In the genomic region with DNA sequence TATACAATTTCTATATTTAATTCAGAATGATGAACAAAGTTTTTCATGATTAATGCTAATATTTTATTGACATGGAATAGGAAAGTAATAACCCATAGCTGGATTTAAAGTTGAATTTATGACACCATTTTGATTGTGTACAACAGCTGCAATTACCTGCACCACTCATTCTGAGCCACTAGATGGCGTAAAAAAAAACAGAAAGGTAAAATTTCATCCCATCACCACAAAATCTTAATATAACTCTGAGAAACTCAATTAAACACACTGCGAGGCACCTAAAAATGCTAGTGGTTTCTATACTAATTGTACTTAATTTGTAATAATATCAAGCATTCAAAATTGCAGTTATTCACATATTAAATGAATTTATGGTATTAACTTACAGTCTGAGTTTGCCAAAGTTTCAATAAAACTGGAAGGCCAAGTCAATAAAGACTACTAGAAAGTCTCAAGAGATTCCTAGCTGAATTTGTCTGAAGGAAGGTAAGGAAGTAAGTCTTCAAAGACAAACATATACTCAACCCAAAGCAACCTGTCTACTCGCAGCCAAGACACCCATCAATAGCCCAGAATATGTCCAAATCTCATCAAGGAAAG, we compare ENCODE assay signal across 8 cellular contexts.
DNase-seq lines count a peak whose midpoint lies in the region; ATAC-seq and TF ChIP-seq lines count a peak whose summit lies in the region.

No MANE protein-coding gene starts in this region.

- no peak for TF ChIP-seq EP300 in upper lobe of left lung (IDR thresholded peaks at IDR 0.05)

- DNase-seq in DMS114 treated with DMSO at 0.1 percent for 48 hours (lab: John Stamatoyannopoulos, UW; ENCODE audit: unreplicated experiment): peak; percentile 45
- DNase-seq in HL-60 (ENCODE audit: low read depth in 1 of 2, low spot score in 1 of 2): no peak
- DNase-seq in SK-MEL-5 (ENCODE audit: low read depth, low spot score): peak; percentile 62
- DNase-seq in glomerular visceral epithelial cell (ENCODE audit: extremely low spot score): peak; percentile 22
- DNase-seq in upper lobe of left lung: no peak
- DNase-seq in OCI-M2 (lab: John Stamatoyannopoulos, UW; ENCODE audit: unreplicated experiment): no peak

- WGBS in upper lobe of left lung, 2 donors: 40 to 57% methylated on average over 3 of the region's 3 CpGs

- ATAC-seq in upper lobe of left lung (ENCODE audit: low FRiP score in 2 of 2) (no peak), HG02610 (IDR thresholded peaks at IDR 0.05; ENCODE audit: unreplicated experiment) (no peak), HG02885 (IDR thresholded peaks at IDR 0.05; ENCODE audit: poor library complexity, unreplicated experiment) (no peak)

- no peaks in the 10 kb centered on the region for H3K36me3 ChIP-seq in upper lobe of left lung

- in situ Hi-C loops in SK-MEL-5 (cut with HindIII; ENCODE audit: low pct_unique_long_range_greater_than_20kb, low sequenced_read_pairs): no loop called here

- H3K9me3 ChIP-seq in upper lobe of left lung: no peaks in the 10 kb centered on the region

- peaks cover 11 to 19% (median 14%) of the 10 kb centered on the region in 4 donors for H3K4me1 ChIP-seq in upper lobe of left lung

- no peak overlapping the region for H3K27ac ChIP-seq in HL-60 (replicated peaks)
- no peak overlapping the region for H3K27ac ChIP-seq in upper lobe of left lung

- no peaks in the 10 kb centered on the region for H3K27me3 ChIP-seq in HL-60 (ENCODE audit: insufficient read depth, poor library complexity, severe bottlenecking)
- H3K27me3 ChIP-seq in upper lobe of left lung: no peaks in the 10 kb centered on the region

- no peak for TF ChIP-seq POLR2A in upper lobe of left lung (IDR thresholded peaks at IDR 0.05)

- TF ChIP-seq CTCF in HL-60 (IDR thresholded peaks at IDR 0.05; ENCODE audit: insufficient read depth, low read length) (peak; percentile 60), upper lobe of left lung (IDR thresholded peaks at IDR 0.05) (peak in 4 of 6 experiments; percentile 43 to 63 (median 47))

- H3K4me3 ChIP-seq in HL-60 (replicated peaks; ENCODE audit: insufficient read depth, low read length): no peak overlapping the region
- H3K4me3 ChIP-seq in upper lobe of left lung: no peak overlapping the region

Comparison
In these comparisons a context has a peak if more than half of its experiments do, and no peak if none do; other contexts are left out.
1. DNase-seq: peak in DMS114 treated with DMSO at 0.1 percent for 48 hours (single experiment), SK-MEL-5 (single experiment) and glomerular visceral epithelial cell (single experiment); none in HL-60 (0 of 2), upper lobe of left lung (0 of 2) and OCI-M2 (single experiment).